7 cellular contexts compared by ENCODE assay signal in the genomic region with DNA sequence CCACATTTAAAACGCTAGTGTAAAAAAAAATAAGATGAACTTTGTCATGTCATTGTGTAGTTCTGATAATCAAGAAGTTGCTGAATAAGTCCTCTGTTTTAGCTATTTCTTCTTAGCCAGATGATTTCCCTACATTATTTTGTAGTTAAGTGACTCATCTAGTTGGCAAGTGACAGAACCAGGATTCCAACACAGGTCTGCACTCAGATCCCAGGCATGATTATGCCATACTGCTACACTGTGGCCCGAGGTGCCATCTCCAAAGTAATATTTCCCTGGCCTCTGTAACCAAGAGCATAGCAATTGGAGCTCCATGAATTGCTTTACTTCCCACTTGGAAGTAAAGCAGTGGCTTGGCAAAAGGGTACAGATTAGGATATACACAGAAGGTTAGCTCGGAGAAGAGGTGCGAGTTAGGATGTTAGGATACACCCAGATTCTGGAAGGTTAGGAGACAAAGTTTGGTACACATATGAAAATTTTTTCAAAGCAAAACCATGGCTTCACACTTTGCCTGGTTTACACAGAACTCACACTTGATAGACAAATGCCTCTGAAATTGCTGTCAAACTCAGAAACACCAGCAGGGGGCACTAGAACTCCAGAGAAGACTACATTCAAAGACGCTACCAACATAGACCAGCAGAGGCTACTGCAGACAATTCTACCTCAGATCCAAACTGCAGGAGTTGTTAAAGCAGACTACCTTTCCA. TPM values are rescaled to one million over a fixed set of nuclear protein-coding genes. Genes with fewer than 3 reads are reported as not detected.
DNase-seq lines count a peak whose midpoint lies in the region; ATAC-seq, FAIRE-seq and TF ChIP-seq lines count a peak whose summit lies in the region.

No MANE protein-coding gene starts in this region.

- H3K27me3 ChIP-seq in ascending aorta (no peaks in the 10 kb centered on the region), smooth muscle cell (ENCODE audit: low read depth) (no peaks in the 10 kb centered on the region)

- H3K9me3 ChIP-seq in T-helper 17 cell (ENCODE audit: control insufficient read depth, low read length, poor library complexity, severe bottlenecking) = no peaks in the 10 kb centered on the region
- no peaks in the 10 kb centered on the region for H3K9me3 ChIP-seq in ascending aorta
- no peaks in the 10 kb centered on the region for H3K9me3 ChIP-seq in smooth muscle cell (replicated peaks; ENCODE audit: low read depth)

- TF ChIP-seq CTCF in ascending aorta (IDR thresholded peaks at IDR 0.05) (peak; percentile 69 to 81 (median 80)), smooth muscle cell (IDR thresholded peaks at IDR 0.05; ENCODE audit: borderline replicate concordance, insufficient read depth, poor library complexity, severe bottlenecking) (peak; percentile 65)

- H3K4me3 ChIP-seq in ascending aorta (no peak overlapping the region), smooth muscle cell (no peak overlapping the region)

- ATAC-seq in HG02763 (IDR thresholded peaks at IDR 0.05; ENCODE audit: unreplicated experiment) (peak; percentile 63), T-helper 17 cell (peak; percentile 89)

- no peak overlapping the region for H3K4me3 Mint-ChIP-seq in T-helper 17 cell

- no peaks in the 10 kb centered on the region for H3K36me3 Mint-ChIP-seq in T-helper 17 cell (ENCODE audit: low read depth)

- 27% methylated on average over 5 of the region's 5 CpGs for WGBS in smooth muscle cell (ENCODE audit: low lambda C conversion rate)

- intact Hi-C loops in ascending aorta (cut with DNase I) = loop anchor here (1.0 to 10.0 kb wide), 2 partner anchors 83 to 171 kb away; no protein-coding TSS in a partner anchor

- H3K27ac ChIP-seq in ascending aorta (no peak overlapping the region), smooth muscle cell (ENCODE audit: low read depth) (no peak overlapping the region)

- TF ChIP-seq POLR2A in GM12892 (IDR thresholded peaks at IDR 0.05; ENCODE audit: low read depth, low read length) = no peak

- no peaks in the 10 kb centered on the region for H3F3A ChIP-seq in smooth muscle cell (ENCODE audit: low read depth)

- peaks cover 4% of the 10 kb centered on the region for H3K4me1 Mint-ChIP-seq in T-helper 17 cell

- H3K4me1 ChIP-seq in ascending aorta = no peaks in the 10 kb centered on the region
- H3K4me1 ChIP-seq in smooth muscle cell (ENCODE audit: low read depth) = no peaks in the 10 kb centered on the region

- no peak overlapping the region for H2AFZ ChIP-seq in smooth muscle cell (ENCODE audit: low read depth)

- no peaks in the 10 kb centered on the region for H3K79me2 ChIP-seq in smooth muscle cell (ENCODE audit: low read depth)

- no peak overlapping the region for H3K27ac Mint-ChIP-seq in T-helper 17 cell

- DNase-seq in GM12892 (ENCODE audit: insufficient read length) (peak; percentile 24), NCI-H146 (lab: John Stamatoyannopoulos, UW) (peak; percentile 73), T-helper 17 cell (peak; percentile 11 to 50 (median 19)), ascending aorta (ENCODE audit: low spot score in 2 of 2) (peak in 1 of 2 donors; percentile 85), hippocampal formation (lab: John Stamatoyannopoulos, UW) (peak; percentile 49 to 63), smooth muscle cell (lab: John Stamatoyannopoulos, UW; ENCODE audit: unreplicated experiment) (peak; percentile 4)

- no peaks in the 10 kb centered on the region for H3K27me3 Mint-ChIP-seq in T-helper 17 cell

- H3K4me2 ChIP-seq in smooth muscle cell = no peak overlapping the region

- H4K20me1 ChIP-seq in smooth muscle cell (ENCODE audit: low read depth) = no peaks in the 10 kb centered on the region

- FAIRE-seq in GM12892 (lab: Jason Lieb, UNC) = peak; percentile 94

- H3K36me3 ChIP-seq in ascending aorta (no peaks in the 10 kb centered on the region), smooth muscle cell (ENCODE audit: low read depth) (no peaks in the 10 kb centered on the region)

- no peak overlapping the region for H3K9ac ChIP-seq in smooth muscle cell (ENCODE audit: low read depth)

RNA-seq across cellular contexts. Expression of gene SRPX2, which starts 41.4 kb away (rescaled TPM):
- not detected for polyA plus RNA-seq in GM12892 (2012; ENCODE audit: missing spikeins)
- not detected for total RNA-seq in T-helper 17 cell
- 25.0 TPM for total RNA-seq in ascending aorta
- 118 and 151 TPM in 2 replicates for total RNA-seq in smooth muscle cell
- polyA plus RNA-seq in smooth muscle cell = 151 and 215 TPM in 2 replicates

RNA-seq across cellular contexts. Expression of gene SYTL4, which starts 46.5 kb away (rescaled TPM):
- polyA plus RNA-seq in GM12892 (2012; ENCODE audit: missing spikeins) = 0.87 TPM
- 1 to 10 TPM in 1 of 2 donors, under 1 TPM in 1; 0.20 to 8.2 TPM for total RNA-seq in T-helper 17 cell
- 2.1 TPM for total RNA-seq in ascending aorta
- total RNA-seq in smooth muscle cell = 4.8 and 6.6 TPM in 2 replicates
- 8.0 and 10.5 TPM in 2 replicates for polyA plus RNA-seq in smooth muscle cell

RNA-seq across cellular contexts. Expression of gene TSPAN6, which starts 48.8 kb away (rescaled TPM):
- polyA plus RNA-seq in GM12892 (2012; ENCODE audit: missing spikeins) = 0.28 TPM
- total RNA-seq in T-helper 17 cell (1 to 10 TPM in 1 of 2 donors, under 1 TPM in 1; 0.68 to 1.2 TPM), ascending aorta (17.2 TPM), smooth muscle cell (86.4 and 104 TPM in 2 replicates)
- 78.6 and 80.5 TPM in 2 replicates for polyA plus RNA-seq in smooth muscle cell

Comparison
In these comparisons a context has a peak if more than half of its experiments do, and no peak if none do; other contexts are left out.
1. RNA of gene SRPX2, which starts 41.4 kb away (total RNA-seq): 118 to 151 TPM in smooth muscle cell and 25.0 TPM in ascending aorta (single experiment); not detected in T-helper 17 cell; every median in the first group is over 10 times any median in the second.